12 cellular contexts compared by ENCODE assay signal in the genomic region with DNA sequence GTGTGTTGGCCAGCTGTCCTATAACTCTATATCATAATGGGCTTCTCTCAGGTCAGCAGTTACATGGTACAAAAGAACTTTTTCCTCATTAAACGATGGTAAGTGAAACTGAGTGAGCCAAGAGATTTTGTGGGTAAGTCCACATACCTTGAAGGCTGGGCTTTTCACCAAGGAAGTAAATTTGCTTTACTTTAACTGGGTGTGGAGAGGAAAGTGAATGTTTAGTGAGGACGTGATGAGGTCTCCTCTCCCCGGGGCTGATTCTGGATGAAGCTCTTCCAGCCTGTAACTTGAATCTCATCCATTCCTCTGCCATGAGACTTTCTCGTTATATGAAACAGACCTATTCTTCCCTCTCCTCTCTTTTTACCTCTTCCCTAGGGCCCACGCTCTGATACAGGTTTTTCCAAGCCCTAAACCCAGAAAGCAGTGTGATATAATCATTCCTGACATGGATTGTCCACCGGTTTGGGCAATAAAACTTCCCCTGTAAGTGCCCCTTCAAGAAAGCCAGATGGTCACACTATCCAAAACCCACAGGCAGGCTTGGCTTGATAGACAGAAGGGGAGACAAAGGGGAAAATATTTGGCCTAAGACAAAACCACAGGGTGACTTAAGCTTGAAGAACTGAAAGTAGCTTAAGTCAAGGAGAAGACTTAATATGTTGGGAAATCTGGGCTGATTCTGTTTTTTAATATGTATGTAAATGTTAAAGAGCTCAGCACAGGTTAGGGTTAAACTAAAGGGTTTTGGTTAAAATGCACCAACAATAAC.
"Had no signal": no experiment of that assay in that cellular context is flagged by ENCODE, and none has a peak within 500 bp of the region (broad histone marks: within the 10 kb centered on the region; RNA-seq: fewer than 3 reads in every experiment).

No MANE protein-coding gene starts in this region.

- H3K27me3 ChIP-seq: body of pancreas, right atrium auricular region, suprapubic skin, vagina had no signal

- H3K9me3 ChIP-seq: body of pancreas, right atrium auricular region, suprapubic skin, vagina had no signal

- H3K27ac ChIP-seq: body of pancreas, right atrium auricular region, suprapubic skin, vagina, VCaP had no signal

- DNase-seq: activated CD4-positive, alpha-beta T cell treated with anti-CD3 and anti-CD28 coated beads, Interleukin-2, amount 50 U/mL, for 48 hours; amniotic stem cell; body of pancreas; effector memory CD8-positive, alpha-beta T cell; hypothalamus; occipital lobe; trophoblast cell had no signal

- H3K36me3 ChIP-seq: right atrium auricular region, suprapubic skin, vagina had no signal

- H3K4me1 ChIP-seq: right atrium auricular region, suprapubic skin, vagina had no signal

- H3K4me3 ChIP-seq: body of pancreas, lung, right atrium auricular region, suprapubic skin, vagina had no signal

- ATAC-seq: body of pancreas; effector memory CD8-positive, alpha-beta T cell had no signal
